In genomic region chr1:5844442-5844841, GRCh38 we compare ENCODE assay signal across 2 cellular contexts.
A peak's percentile ranks its signal among the peaks of the same experiment; 100 is the strongest.
TF ChIP-seq lines count a peak whose summit lies in the region.

No MANE protein-coding gene starts in this region.

TF ChIP-seq in HEK293, 187 proteins besides CTCF, POLR2A, EP300 and RAD21:
- peak; percentile 98 for TF ChIP-seq ZNF10 (tag by site-specific recombination; IDR thresholded peaks at IDR 0.05)
- TF ChIP-seq KLF16 (tag by site-specific recombination; IDR thresholded peaks at IDR 0.05), result no peak

TF ChIP-seq in H1, 55 proteins besides CTCF, POLR2A, EP300 and RAD21:
- TF ChIP-seq TAF1 (IDR thresholded peaks at IDR 0.05; ENCODE audit: low read depth, low read length) (no peak), EZH2 (IDR thresholded peaks at IDR 0.05; ENCODE audit: low read depth, low read length, severe bottlenecking) (no peak), RFX5 (IDR thresholded peaks at IDR 0.05; ENCODE audit: borderline replicate concordance, low read depth, low read length) (no peak), ASH2L (IDR thresholded peaks at IDR 0.05; ENCODE audit: low read length) (no peak), SP2 (IDR thresholded peaks at IDR 0.05; ENCODE audit: low read length) (no peak), KDM1A (IDR thresholded peaks at IDR 0.05; ENCODE audit: borderline replicate concordance, low read length) (peak; percentile 35; the same call in 1 of the 2 replicates)
